In genomic region chr12:49899286-49899843, GRCh38 we compare ENCODE assay signal across 21 cellular contexts. TPM values are rescaled to one million over a fixed set of nuclear protein-coding genes. Genes with fewer than 3 reads are reported as not detected.
A peak's percentile ranks its signal among the peaks of the same experiment; 100 is the strongest.
DNase-seq lines count a peak whose midpoint lies in the region; ATAC-seq, FAIRE-seq and TF ChIP-seq lines count a peak whose summit lies in the region.
"Had no signal": no experiment of that assay in that cellular context is flagged by ENCODE, and none has a peak within 500 bp of the region (broad histone marks: within the 10 kb centered on the region; RNA-seq: fewer than 3 reads in every experiment).

No MANE protein-coding gene starts in this region.

- no peak overlapping the region for H3K4me3 Mint-ChIP-seq in progenitor cell of endocrine pancreas (ENCODE audit: low read depth)
- H3K4me3 Mint-ChIP-seq: CD4-positive, alpha-beta memory T cell; GM23338; HFFc6; IgD-negative memory B cell had no signal

- FAIRE-seq in A549 (lab: Jason Lieb, UNC), result no peak
- peak; percentile 62 for FAIRE-seq in K562 (lab: Jason Lieb, UNC)
- no peak for FAIRE-seq in HepG2 (lab: Jason Lieb, UNC)
- FAIRE-seq: HTR-8/SVneo had no signal

- peaks cover 50% of the 10 kb centered on the region for H3K27me3 Mint-ChIP-seq in progenitor cell of endocrine pancreas

- H3K9me3 ChIP-seq in A549, result no peaks in the 10 kb centered on the region
- no peaks in the 10 kb centered on the region for H3K9me3 ChIP-seq in K562 (replicated peaks; ENCODE audit: control insufficient read depth, insufficient read depth, low read depth, low read length)
- no peaks in the 10 kb centered on the region for H3K9me3 ChIP-seq in HepG2 (ENCODE audit: low read length)
- no peaks in the 10 kb centered on the region for H3K9me3 ChIP-seq in gastroesophageal sphincter

- H3K4me1 ChIP-seq in A549 (peaks cover 8% of the 10 kb centered on the region), K562 (replicated peaks in 1 of 2; ENCODE audit: control insufficient read depth in 2 of 2, insufficient read depth in 2 of 2, low read length in 2 of 2) (peaks cover 22 to 41% of the 10 kb centered on the region in 2 experiments), HepG2 (ENCODE audit: insufficient read depth, low read length) (no peaks in the 10 kb centered on the region), gastroesophageal sphincter (peaks cover 0 to 16% (median under 1%) of the 10 kb centered on the region in 3 donors)

- H3K27me3 ChIP-seq in K562 (ENCODE audit: control insufficient read depth in 2 of 2, insufficient read depth in 2 of 2, low read length in 2 of 2), result peaks cover 4 to 12% of the 10 kb centered on the region in 2 experiments; a peak in 3 of 5 replicates
- H3K27me3 ChIP-seq in HepG2 (ENCODE audit: control insufficient read depth in 1 of 2, insufficient read depth in 2 of 2, low read length in 2 of 2), result peaks cover 3 to 32% of the 10 kb centered on the region in 2 experiments; a peak in 3 of 5 replicates
- peaks cover 12% of the 10 kb centered on the region for H3K27me3 ChIP-seq in gastroesophageal sphincter

- ATAC-seq in A549 (no peak), K562 (no peak), HepG2 (no peak), gastroesophageal sphincter (no peak)
- ATAC-seq: GM23338, HCT116 had no signal

- H3K27ac ChIP-seq in A549, result no peak overlapping the region
- H3K27ac ChIP-seq in K562 (ENCODE audit: extremely low read depth, low read depth, low read length), result no peak overlapping the region
- H3K27ac ChIP-seq in HepG2 (ENCODE audit: extremely low read length, insufficient read depth, low read length), result no peak overlapping the region
- H3K27ac ChIP-seq in gastroesophageal sphincter, result no peak overlapping the region
- H3K27ac ChIP-seq: C4-2B had no signal

- POLR2A ChIA-PET in A549 (lab: Yijun Ruan, JAX) (no interaction called here), K562 (lab: Yijun Ruan, JAX) (no interaction called here), HepG2 (lab: Yijun Ruan, JAX) (no interaction called here)

- peak overlapping the region; percentile 73 for H3K27ac Mint-ChIP-seq in progenitor cell of endocrine pancreas
- H3K27ac Mint-ChIP-seq: CD4-positive, alpha-beta memory T cell; GM23338; HFFc6; IgD-negative memory B cell had no signal

- H4K20me1 ChIP-seq in K562 (replicated peaks; ENCODE audit: control insufficient read depth, insufficient read depth, low read length) (no peaks in the 10 kb centered on the region), HepG2 (ENCODE audit: insufficient read depth, low read length) (no peaks in the 10 kb centered on the region)

- no peaks in the 10 kb centered on the region for H3K36me3 Mint-ChIP-seq in progenitor cell of endocrine pancreas (ENCODE audit: insufficient read depth)
- H3K36me3 Mint-ChIP-seq: CD4-positive, alpha-beta memory T cell had no signal

- H3K9me1 ChIP-seq in K562 (ENCODE audit: control insufficient read depth, insufficient read depth, low read length), result no peaks in the 10 kb centered on the region

- DNase-seq in A549 (ENCODE audit: low read depth in 1 of 2, low spot score in 1 of 2), result no peak
- DNase-seq in K562 (ENCODE audit: extremely low read depth in 1 of 4, low spot score in 3 of 4), result no peak
- DNase-seq in HepG2 (ENCODE audit: low spot score), result no peak
- DNase-seq in progenitor cell of endocrine pancreas (ENCODE audit: low spot score, unreplicated experiment), result no peak
- DNase-seq in GOT3 (lab: John Stamatoyannopoulos, UW), result no peak
- DNase-seq in Ammon's horn (ENCODE audit: low spot score), result no peak
- DNase-seq: ACHN; CD4-positive, alpha-beta memory T cell; DMS153; DMS79; GF-D8; H7; HFFc6 had no signal

- TF ChIP-seq RAD21 in A549 (conservative IDR thresholded peaks at IDR 0.05 in 1 of 2, IDR thresholded peaks at IDR 0.05 in 1 of 2) (no peak), K562 (CRISPR knock-in tag; conservative IDR thresholded peaks at IDR 0.05 in 1 of 2, IDR thresholded peaks at IDR 0.05 in 1 of 2) (no peak), HepG2 (CRISPR knock-in tag; IDR thresholded peaks at IDR 0.05) (no peak)

- CTCF ChIA-PET in A549 (lab: Yijun Ruan, JAX) (interaction anchor here (0.6 to 5.9 kb wide), 4 partner anchors 30 to 68 kb away, joined by 3 to 28 read pairs (median 6); no protein-coding TSS in a partner anchor), K562 (lab: Yijun Ruan, JAX; ENCODE audit: low intra/inter-chr PET ratio) (no interaction called here), HepG2 (lab: Yijun Ruan, JAX; ENCODE audit: low intra/inter-chr PET ratio, low total read pairs) (no interaction called here)

- H3K4me3 ChIP-seq in A549 (no peak overlapping the region), K562 (no peak overlapping the region), HepG2 (replicated peaks in 1 of 3; ENCODE audit: insufficient read depth in 1 of 3, low read depth in 2 of 3, low read length in 3 of 3) (no peak overlapping the region), gastroesophageal sphincter (no peak overlapping the region)
- H3K4me3 ChIP-seq: GM23338 had no signal

- TF ChIP-seq POLR2A in A549 (IDR thresholded peaks at IDR 0.05; ENCODE audit: low read length), result no peak
- TF ChIP-seq POLR2A in K562 (conservative IDR thresholded peaks at IDR 0.05), result no peak
- TF ChIP-seq POLR2A in HepG2 (IDR thresholded peaks at IDR 0.05; ENCODE audit: insufficient read depth in 1 of 2, low read depth in 2 of 2, low read length in 2 of 2), result no peak
- TF ChIP-seq POLR2A in gastroesophageal sphincter (IDR thresholded peaks at IDR 0.05), result no peak

- TF ChIP-seq CTCF in A549 (IDR thresholded peaks at IDR 0.05), result no peak
- TF ChIP-seq CTCF in K562 (IDR thresholded peaks at IDR 0.05 in 2 of 3, conservative IDR thresholded peaks at IDR 0.05 in 1 of 3; ENCODE audit: insufficient read depth in 2 of 3, low read depth in 1 of 3, low read length in 3 of 3), result no peak
- TF ChIP-seq CTCF in HepG2 (CRISPR knock-in tag; IDR thresholded peaks at IDR 0.05), result no peak
- TF ChIP-seq CTCF in progenitor cell of endocrine pancreas (IDR thresholded peaks at IDR 0.05; ENCODE audit: unreplicated experiment), result no peak
- TF ChIP-seq CTCF in gastroesophageal sphincter (IDR thresholded peaks at IDR 0.05), result no peak

- no peaks in the 10 kb centered on the region for H3K36me3 ChIP-seq in K562 (ENCODE audit: control insufficient read depth, insufficient read depth, low read length)
- H3K36me3 ChIP-seq in HepG2 (replicated peaks in 1 of 2; ENCODE audit: control insufficient read depth in 1 of 2, insufficient read depth in 2 of 2, low read length in 2 of 2), result no peaks in the 10 kb centered on the region
- no peaks in the 10 kb centered on the region for H3K36me3 ChIP-seq in gastroesophageal sphincter

- H3K4me2 ChIP-seq in A549 (no peak overlapping the region), K562 (ENCODE audit: insufficient read depth, low read length) (no peak overlapping the region; the same call in 1 of the 2 replicates), HepG2 (ENCODE audit: low read depth, low read length) (no peak overlapping the region)
- H3K4me2 ChIP-seq: GM23338 had no signal

- H3K79me2 ChIP-seq in K562 (ENCODE audit: control insufficient read depth, insufficient read depth, low read length) (no peaks in the 10 kb centered on the region), HepG2 (ENCODE audit: insufficient read depth, low read length) (no peaks in the 10 kb centered on the region)

- H3K9me3 Mint-ChIP-seq in progenitor cell of endocrine pancreas (ENCODE audit: low read depth), result no peaks in the 10 kb centered on the region
- H3K9me3 Mint-ChIP-seq: CD4-positive, alpha-beta memory T cell; GM23338; HFFc6; IgD-negative memory B cell had no signal

- in situ Hi-C loops in K562 (cut with MboI) (no loop called here), HepG2 (cut with HindIII; ENCODE audit: extremely low pct_ligation_motif_present, low pct_unique_long_range_greater_than_20kb) (no loop called here)

- H3K9ac ChIP-seq in K562 (ENCODE audit: insufficient read depth in 1 of 2, low read depth in 2 of 2, low read length in 2 of 2), result peak overlapping the region in 1 of 2 experiments; percentile 79; a peak in 1 of 4 replicates
- no peak overlapping the region for H3K9ac ChIP-seq in HepG2 (ENCODE audit: insufficient read depth, low read depth, low read length)

- 94% methylated on average over 9 of the region's 9 CpGs for WGBS in A549 (ENCODE audit: missing lambda C conversion rate)
- 91% methylated on average over 9 of the region's 9 CpGs for WGBS in K562 (ENCODE audit: insufficient coverage, low coverage, missing lambda C conversion rate)
- 84% methylated on average over 8 of the region's 9 CpGs for WGBS in HepG2 (ENCODE audit: low lambda C conversion rate)
- WGBS in gastroesophageal sphincter (ENCODE audit: low coverage in 1 of 2), 2 donors, result 91 to 95% methylated on average over 9 of the region's 9 CpGs

- TF ChIP-seq EP300 in A549 (IDR thresholded peaks at IDR 0.05) (no peak), K562 (IDR thresholded peaks at IDR 0.05; ENCODE audit: low read length) (no peak), HepG2 (IDR thresholded peaks at IDR 0.05; ENCODE audit: low read depth in 2 of 2, low read length in 2 of 2) (no peak), HepG2 (CRISPR knock-in tag; IDR thresholded peaks at IDR 0.05; ENCODE audit: borderline replicate concordance) (no peak), gastroesophageal sphincter (IDR thresholded peaks at IDR 0.05) (no peak)

- BruUV-seq in K562 (replicated peaks; lab: Mats Ljungman, UMichigan) (no TSS peak), HepG2 (replicated peaks; lab: Mats Ljungman, UMichigan) (no TSS peak)

- H2AFZ ChIP-seq in K562 (ENCODE audit: low read depth, low read length) (peak overlapping the region; percentile 49; the same call in 1 of the 2 replicates), HepG2 (ENCODE audit: low read length) (no peak overlapping the region)
- H2AFZ ChIP-seq: GM23338 had no signal

- intact Hi-C loops in K562 (cut with micrococcal nuclease), result no loop called here
- intact Hi-C loops in HepG2 (cut with micrococcal nuclease; ENCODE audit: unreplicated experiment), result no loop called here

- H3K4me1 Mint-ChIP-seq in progenitor cell of endocrine pancreas (ENCODE audit: low read depth), result peaks cover 4% of the 10 kb centered on the region

RNA-seq across cellular contexts. Expression of gene FAIM2, which starts 4.3 kb away (rescaled TPM):
- polyA plus RNA-seq in A549 (2011; rRNA removed) (0.11 and 0.23 TPM in 2 replicates), A549 (2017; fragmentation: RNase III; extraction: RNeasy Plus Mini Kit Qiagen cat#74134 plus additional on column Dnase treatment) (not detected in 3 replicates), K562 (2011; rRNA removed) (not detected in 2 replicates), K562 (2014; fragmentation: Illumina TruSeq; extraction: Trizol) (not detected in 2 replicates), K562 (2014; fragmentation: Nextera tagmentation; extraction: Ambion mirVana) (under 1 TPM in 1 of 2 experiments, not detected in 1; 0.10 TPM), K562 (2014; rRNA removed) (0.01 TPM in 1 of 2 replicates, not detected in the other), HepG2 (2011; rRNA removed) (not detected in 2 replicates)
- polyA plus RNA-seq in A549 (2012; cell fraction: cytosol; rRNA removed), result not detected in 2 replicates
- polyA plus RNA-seq in A549 (2012; cell fraction: nucleus; rRNA removed), result not detected in 2 replicates
- polyA minus RNA-seq in A549 (2011; rRNA and poly(A)+ RNA removed), result 0.15 TPM in 1 of 2 replicates, not detected in the other
- total RNA-seq in K562 (2011; cell fraction: chromatin; rRNA removed; ENCODE audit: low replicate concordance), result not detected in 2 replicates
- total RNA-seq in K562 (2011; cell fraction: nucleolus; rRNA removed), result not detected in 2 replicates
- total RNA-seq in K562 (2011; cell fraction: nucleoplasm; rRNA removed), result 0.15 TPM in 1 of 2 replicates, not detected in the other
- total RNA-seq in K562 (2014; rRNA removed) (not detected in 2 replicates), K562 (2014; rRNA removed; fragmentation: Illumina TruSeq; extraction: Trizol) (not detected in 2 replicates), K562 (2015; rRNA removed; fragmentation: Illumina TruSeq; extraction: Trizol) (not detected in 2 replicates), K562 (2021) (not detected in 2 replicates), HepG2 (2016; rRNA removed; fragmentation: Illumina TruSeq; extraction: Trizol) (not detected in 2 replicates), progenitor cell of endocrine pancreas (not detected in 2 replicates), gastroesophageal sphincter (1 to 10 TPM; 3.4 to 7.4 (median 5.9) TPM)
- polyA plus RNA-seq in K562 (2011; cell fraction: cytosol; rRNA removed), result 0.07 and 0.76 TPM in 2 replicates
- polyA plus RNA-seq in K562 (2011; cell fraction: nucleus; rRNA removed), result not detected in 2 replicates
- 0.09 and 0.17 TPM in 2 replicates for polyA plus RNA-seq in K562 (2012)
- polyA minus RNA-seq in K562 (2011; rRNA and poly(A)+ RNA removed), result not detected in 2 replicates
- polyA minus RNA-seq in K562 (2011; cell fraction: cytosol; rRNA and poly(A)+ RNA removed), result not detected in 2 replicates
- not detected in 2 replicates for polyA minus RNA-seq in K562 (2011; cell fraction: nucleus; rRNA and poly(A)+ RNA removed)
- not detected in 2 replicates for total RNA-seq in HepG2 (2016; cell fraction: cytosol; rRNA removed; fragmentation: Illumina TruSeq; extraction: Trizol; ENCODE audit: low read depth)
- total RNA-seq in HepG2 (2016; cell fraction: insoluble cytoplasmic fraction; rRNA removed; fragmentation: Illumina TruSeq; extraction: Trizol), result not detected in 2 replicates
- not detected in 2 replicates for total RNA-seq in HepG2 (2016; cell fraction: membrane; rRNA removed; fragmentation: Illumina TruSeq; extraction: Trizol)
- not detected in 2 replicates for total RNA-seq in HepG2 (2016; cell fraction: nucleus; rRNA removed; fragmentation: Illumina TruSeq; extraction: Trizol)
- 0.01 and 0.03 TPM in 2 replicates for polyA plus RNA-seq in HepG2 (2011; cell fraction: cytosol; rRNA removed)
- polyA plus RNA-seq in HepG2 (2011; cell fraction: nucleus; rRNA removed), result 0.21 TPM in 1 of 2 replicates, not detected in the other
- polyA plus RNA-seq in HepG2 (2012), result not detected in 2 replicates
- not detected in 2 replicates for polyA plus RNA-seq in HepG2 (2016; cell fraction: cytosol; fragmentation: Illumina TruSeq; extraction: Trizol; ENCODE audit: low read depth)
- polyA plus RNA-seq in HepG2 (2016; cell fraction: insoluble cytoplasmic fraction; fragmentation: Illumina TruSeq; extraction: Trizol; ENCODE audit: low read depth), result not detected in 2 replicates
- polyA plus RNA-seq in HepG2 (2016; cell fraction: membrane; fragmentation: Illumina TruSeq; extraction: Trizol; ENCODE audit: low read depth), result not detected in 2 replicates
- not detected in 2 replicates for polyA plus RNA-seq in HepG2 (2016; cell fraction: nucleus; fragmentation: Illumina TruSeq; extraction: Trizol; ENCODE audit: insufficient read depth, low read depth)
- polyA minus RNA-seq in HepG2 (2011; rRNA and poly(A)+ RNA removed; ENCODE audit: low replicate concordance), result 0.65 TPM in 1 of 2 replicates, not detected in the other
- not detected in 2 replicates for polyA minus RNA-seq in HepG2 (2011; cell fraction: cytosol; rRNA and poly(A)+ RNA removed)
- not detected in 2 replicates for polyA minus RNA-seq in HepG2 (2011; cell fraction: nucleus; rRNA and poly(A)+ RNA removed)
- total RNA-seq: A172, H7 had no signal
- polyA plus RNA-seq: IgD-negative memory B cell had no signal

RNA-seq across cellular contexts. Expression of gene AQP2, which starts 51.2 kb away (rescaled TPM):
- polyA plus RNA-seq in A549 (2011; rRNA removed), result not detected in 2 replicates
- not detected in 2 replicates for polyA plus RNA-seq in A549 (2012; cell fraction: cytosol; rRNA removed)
- polyA plus RNA-seq in A549 (2012; cell fraction: nucleus; rRNA removed), result not detected in 2 replicates
- polyA plus RNA-seq in A549 (2017; fragmentation: RNase III; extraction: RNeasy Plus Mini Kit Qiagen cat#74134 plus additional on column Dnase treatment), result not detected in 3 replicates
- not detected in 2 replicates for polyA minus RNA-seq in A549 (2011; rRNA and poly(A)+ RNA removed)
- not detected in 2 replicates for total RNA-seq in K562 (2011; cell fraction: chromatin; rRNA removed; ENCODE audit: low replicate concordance)
- total RNA-seq in K562 (2011; cell fraction: nucleolus; rRNA removed), result not detected in 2 replicates
- total RNA-seq in K562 (2011; cell fraction: nucleoplasm; rRNA removed), result not detected in 2 replicates
- not detected in 2 replicates for total RNA-seq in K562 (2014; rRNA removed)
- not detected in 2 replicates for total RNA-seq in K562 (2014; rRNA removed; fragmentation: Illumina TruSeq; extraction: Trizol)
- not detected in 2 replicates for total RNA-seq in K562 (2015; rRNA removed; fragmentation: Illumina TruSeq; extraction: Trizol)
- not detected in 2 replicates for total RNA-seq in K562 (2021)
- polyA plus RNA-seq in K562 (2011; rRNA removed), result not detected in 2 replicates
- not detected in 2 replicates for polyA plus RNA-seq in K562 (2011; cell fraction: cytosol; rRNA removed)
- polyA plus RNA-seq in K562 (2011; cell fraction: nucleus; rRNA removed), result not detected in 2 replicates
- polyA plus RNA-seq in K562 (2012), result not detected in 2 replicates
- not detected in 2 replicates for polyA plus RNA-seq in K562 (2014; fragmentation: Illumina TruSeq; extraction: Trizol)
- not detected for polyA plus RNA-seq in K562 (2014; fragmentation: Nextera tagmentation; extraction: Ambion mirVana)
- polyA plus RNA-seq in K562 (2014; rRNA removed), result not detected in 2 replicates
- polyA minus RNA-seq in K562 (2011; rRNA and poly(A)+ RNA removed), result not detected in 2 replicates
- polyA minus RNA-seq in K562 (2011; cell fraction: cytosol; rRNA and poly(A)+ RNA removed), result not detected in 2 replicates
- polyA minus RNA-seq in K562 (2011; cell fraction: nucleus; rRNA and poly(A)+ RNA removed), result not detected in 2 replicates
- not detected in 2 replicates for total RNA-seq in HepG2 (2016; rRNA removed; fragmentation: Illumina TruSeq; extraction: Trizol)
- not detected in 2 replicates for total RNA-seq in HepG2 (2016; cell fraction: cytosol; rRNA removed; fragmentation: Illumina TruSeq; extraction: Trizol; ENCODE audit: low read depth)
- not detected in 2 replicates for total RNA-seq in HepG2 (2016; cell fraction: insoluble cytoplasmic fraction; rRNA removed; fragmentation: Illumina TruSeq; extraction: Trizol)
- not detected in 2 replicates for total RNA-seq in HepG2 (2016; cell fraction: membrane; rRNA removed; fragmentation: Illumina TruSeq; extraction: Trizol)
- total RNA-seq in HepG2 (2016; cell fraction: nucleus; rRNA removed; fragmentation: Illumina TruSeq; extraction: Trizol), result not detected in 2 replicates
- polyA plus RNA-seq in HepG2 (2011; rRNA removed), result not detected in 2 replicates
- not detected in 2 replicates for polyA plus RNA-seq in HepG2 (2011; cell fraction: cytosol; rRNA removed)
- polyA plus RNA-seq in HepG2 (2011; cell fraction: nucleus; rRNA removed), result not detected in 2 replicates
- polyA plus RNA-seq in HepG2 (2012), result not detected in 2 replicates
- not detected in 2 replicates for polyA plus RNA-seq in HepG2 (2016; cell fraction: cytosol; fragmentation: Illumina TruSeq; extraction: Trizol; ENCODE audit: low read depth)
- polyA plus RNA-seq in HepG2 (2016; cell fraction: insoluble cytoplasmic fraction; fragmentation: Illumina TruSeq; extraction: Trizol; ENCODE audit: low read depth), result not detected in 2 replicates
- not detected in 2 replicates for polyA plus RNA-seq in HepG2 (2016; cell fraction: membrane; fragmentation: Illumina TruSeq; extraction: Trizol; ENCODE audit: low read depth)
- not detected in 2 replicates for polyA plus RNA-seq in HepG2 (2016; cell fraction: nucleus; fragmentation: Illumina TruSeq; extraction: Trizol; ENCODE audit: insufficient read depth, low read depth)
- polyA minus RNA-seq in HepG2 (2011; rRNA and poly(A)+ RNA removed; ENCODE audit: low replicate concordance), result not detected in 2 replicates
- not detected in 2 replicates for polyA minus RNA-seq in HepG2 (2011; cell fraction: cytosol; rRNA and poly(A)+ RNA removed)
- polyA minus RNA-seq in HepG2 (2011; cell fraction: nucleus; rRNA and poly(A)+ RNA removed), result not detected in 2 replicates
- total RNA-seq in progenitor cell of endocrine pancreas, result 0.29 and 1.0 TPM in 2 replicates
- total RNA-seq in gastroesophageal sphincter, result under 1 TPM in 1 of 4 donors, not detected in 3; 0.12 TPM
- total RNA-seq: A172; CD4-positive, alpha-beta memory T cell; H7; HFFc6 had no signal
- polyA plus RNA-seq: BJ; CD4-positive, alpha-beta memory T cell; GM23338; IgD-negative memory B cell had no signal

RNA-seq across cellular contexts. Expression of gene BCDIN3D, which starts 56.5 kb away (rescaled TPM):
- polyA plus RNA-seq in A549 (2011; rRNA removed), result 5.8 and 6.9 TPM in 2 replicates
- polyA plus RNA-seq in A549 (2012; cell fraction: cytosol; rRNA removed), result 2.0 and 2.6 TPM in 2 replicates
- polyA plus RNA-seq in A549 (2012; cell fraction: nucleus; rRNA removed), result 1.5 and 2.5 TPM in 2 replicates
- polyA plus RNA-seq in A549 (2017; fragmentation: RNase III; extraction: RNeasy Plus Mini Kit Qiagen cat#74134 plus additional on column Dnase treatment), result 3.8 to 4.8 TPM (median 4.2 TPM) in 3 replicates
- polyA minus RNA-seq in A549 (2011; rRNA and poly(A)+ RNA removed), result 6.4 and 7.7 TPM in 2 replicates
- total RNA-seq in K562 (2011; cell fraction: chromatin; rRNA removed; ENCODE audit: low replicate concordance), result 6.1 and 8.1 TPM in 2 replicates
- total RNA-seq in K562 (2011; cell fraction: nucleolus; rRNA removed), result 10.5 and 11.7 TPM in 2 replicates
- total RNA-seq in K562 (2011; cell fraction: nucleoplasm; rRNA removed), result 9.2 and 11.8 TPM in 2 replicates
- total RNA-seq in K562 (2014; rRNA removed), result 3.7 and 4.3 TPM in 2 replicates
- 4.4 and 4.6 TPM in 2 replicates for total RNA-seq in K562 (2014; rRNA removed; fragmentation: Illumina TruSeq; extraction: Trizol)
- 4.9 TPM in 2 replicates for total RNA-seq in K562 (2015; rRNA removed; fragmentation: Illumina TruSeq; extraction: Trizol)
- total RNA-seq in K562 (2021), result 5.1 and 5.6 TPM in 2 replicates
- polyA plus RNA-seq in K562 (2011; rRNA removed), result 3.7 and 5.6 TPM in 2 replicates
- 3.5 and 4.3 TPM in 2 replicates for polyA plus RNA-seq in K562 (2011; cell fraction: cytosol; rRNA removed)
- 2.3 and 3.5 TPM in 2 replicates for polyA plus RNA-seq in K562 (2011; cell fraction: nucleus; rRNA removed)
- 4.0 and 5.4 TPM in 2 replicates for polyA plus RNA-seq in K562 (2012)
- polyA plus RNA-seq in K562 (2014; fragmentation: Illumina TruSeq; extraction: Trizol), result 5.1 and 5.9 TPM in 2 replicates
- polyA plus RNA-seq in K562 (2014; fragmentation: Nextera tagmentation; extraction: Ambion mirVana), result 1 to 10 TPM; 6.3 to 6.9 TPM
- 5.2 and 5.8 TPM in 2 replicates for polyA plus RNA-seq in K562 (2014; rRNA removed)
- polyA minus RNA-seq in K562 (2011; rRNA and poly(A)+ RNA removed), result 4.7 and 5.3 TPM in 2 replicates
- polyA minus RNA-seq in K562 (2011; cell fraction: cytosol; rRNA and poly(A)+ RNA removed), result 1.1 and 1.9 TPM in 2 replicates
- 2.7 and 4.7 TPM in 2 replicates for polyA minus RNA-seq in K562 (2011; cell fraction: nucleus; rRNA and poly(A)+ RNA removed)
- 1.8 and 2.5 TPM in 2 replicates for total RNA-seq in HepG2 (2016; rRNA removed; fragmentation: Illumina TruSeq; extraction: Trizol)
- 1.6 and 1.7 TPM in 2 replicates for total RNA-seq in HepG2 (2016; cell fraction: cytosol; rRNA removed; fragmentation: Illumina TruSeq; extraction: Trizol; ENCODE audit: low read depth)
- total RNA-seq in HepG2 (2016; cell fraction: insoluble cytoplasmic fraction; rRNA removed; fragmentation: Illumina TruSeq; extraction: Trizol), result 2.2 and 3.0 TPM in 2 replicates
- total RNA-seq in HepG2 (2016; cell fraction: membrane; rRNA removed; fragmentation: Illumina TruSeq; extraction: Trizol), result 2.1 and 3.4 TPM in 2 replicates
- total RNA-seq in HepG2 (2016; cell fraction: nucleus; rRNA removed; fragmentation: Illumina TruSeq; extraction: Trizol), result 2.6 and 3.0 TPM in 2 replicates
- 2.0 and 2.2 TPM in 2 replicates for polyA plus RNA-seq in HepG2 (2011; rRNA removed)
- polyA plus RNA-seq in HepG2 (2011; cell fraction: cytosol; rRNA removed), result 1.4 and 1.7 TPM in 2 replicates
- polyA plus RNA-seq in HepG2 (2011; cell fraction: nucleus; rRNA removed), result 1.3 and 2.3 TPM in 2 replicates
- 1.7 and 2.6 TPM in 2 replicates for polyA plus RNA-seq in HepG2 (2012)
- 0.54 and 0.63 TPM in 2 replicates for polyA plus RNA-seq in HepG2 (2016; cell fraction: cytosol; fragmentation: Illumina TruSeq; extraction: Trizol; ENCODE audit: low read depth)
- polyA plus RNA-seq in HepG2 (2016; cell fraction: insoluble cytoplasmic fraction; fragmentation: Illumina TruSeq; extraction: Trizol; ENCODE audit: low read depth), result 1.6 and 1.7 TPM in 2 replicates
- 0.76 and 1.1 TPM in 2 replicates for polyA plus RNA-seq in HepG2 (2016; cell fraction: membrane; fragmentation: Illumina TruSeq; extraction: Trizol; ENCODE audit: low read depth)
- polyA plus RNA-seq in HepG2 (2016; cell fraction: nucleus; fragmentation: Illumina TruSeq; extraction: Trizol; ENCODE audit: insufficient read depth, low read depth), result 2.7 and 2.8 TPM in 2 replicates
- 2.9 and 10.2 TPM in 2 replicates for polyA minus RNA-seq in HepG2 (2011; rRNA and poly(A)+ RNA removed; ENCODE audit: low replicate concordance)
- 0.97 and 2.2 TPM in 2 replicates for polyA minus RNA-seq in HepG2 (2011; cell fraction: cytosol; rRNA and poly(A)+ RNA removed)
- 2.8 and 3.5 TPM in 2 replicates for polyA minus RNA-seq in HepG2 (2011; cell fraction: nucleus; rRNA and poly(A)+ RNA removed)
- 6.1 and 7.3 TPM in 2 replicates for total RNA-seq in progenitor cell of endocrine pancreas
- 1 to 10 TPM; 2.6 to 4.7 (median 3.4) TPM for total RNA-seq in gastroesophageal sphincter
